ENCODE assay signal across 7 cellular contexts in the genomic region with DNA sequence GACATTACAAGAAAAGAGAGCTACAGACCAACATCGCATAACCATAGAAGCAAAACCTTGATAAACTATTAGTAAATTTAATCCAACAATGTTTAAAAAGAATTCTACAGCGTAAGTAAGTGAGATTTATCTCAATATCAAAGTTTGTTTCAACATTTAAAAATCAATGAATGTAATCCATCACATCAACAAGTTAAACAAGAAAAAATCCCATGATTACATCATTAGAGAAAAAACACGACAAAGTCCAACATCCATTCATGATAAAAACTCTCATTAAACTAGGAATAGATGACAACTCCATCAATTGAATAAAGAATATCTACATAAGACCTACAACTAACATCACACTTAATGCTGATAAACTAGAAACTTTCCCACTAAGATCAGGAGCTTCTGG.
"Had no signal": no experiment of that assay in that cellular context is flagged by ENCODE, and none has a peak within 500 bp of the region (broad histone marks: within the 10 kb centered on the region; RNA-seq: fewer than 3 reads in every experiment).

No MANE protein-coding gene starts in this region.

- FAIRE-seq: H1, H54, HTR-8/SVneo had no signal

- H2AFZ ChIP-seq: GM23338 had no signal

- H3K4me3 ChIP-seq: GM23338 had no signal

- ATAC-seq: GM23338 had no signal

- DNase-seq: H9, HCEC 1CT, KBM-7 had no signal

- H3K4me2 ChIP-seq: GM23338 had no signal
